ENCODE assay signal across 8 cellular contexts in genomic region chr6:116010400-116011095, GRCh38. TPM values are rescaled to one million over a fixed set of nuclear protein-coding genes. Genes with fewer than 3 reads are reported as not detected.
A peak's percentile ranks its signal among the peaks of the same experiment; 100 is the strongest.
DNase-seq lines count a peak whose midpoint lies in the region; ATAC-seq, FAIRE-seq and TF ChIP-seq lines count a peak whose summit lies in the region.

No MANE protein-coding gene starts in this region.

- TF ChIP-seq POLR2A in A549 (IDR thresholded peaks at IDR 0.05; ENCODE audit: low read length) (no peak), GM12891 (IDR thresholded peaks at IDR 0.05; ENCODE audit: low read depth, low read length) (no peak)

- peak overlapping the region; percentile 57; the same call in 2 of the 3 replicates for H3K4me2 ChIP-seq in A549

- TF ChIP-seq RAD21 in A549 (conservative IDR thresholded peaks at IDR 0.05 in 1 of 2, IDR thresholded peaks at IDR 0.05 in 1 of 2): peak; percentile 81 to 89

- TF ChIP-seq EP300 in A549 (IDR thresholded peaks at IDR 0.05): no peak

- H3K4me3 Mint-ChIP-seq in effector memory CD8-positive, alpha-beta T cell: no peak overlapping the region
- H3K4me3 Mint-ChIP-seq in stimulated activated effector memory CD8-positive, alpha-beta T cell treated with anti-CD3 and anti-CD28 coated beads, Interleukin-12 subunit alpha, Interleukin-12 subunit beta, amount 100 ng/mL, for 72 hours: no peak overlapping the region

- POLR2A ChIA-PET in A549 (lab: Yijun Ruan, JAX): interaction anchor here (0.9 to 1.5 kb wide), 2 partner anchors 50 to 90 kb away, joined by 6 read pairs; partner anchors contain the start of genes FRK and NT5DC1

- peaks cover 15 to 24% of the 10 kb centered on the region in 2 donors for H3K27me3 Mint-ChIP-seq in effector memory CD8-positive, alpha-beta T cell

- no peaks in the 10 kb centered on the region for H3K9me3 ChIP-seq in A549

- H3K27ac Mint-ChIP-seq in effector memory CD8-positive, alpha-beta T cell: no peak overlapping the region
- no peak overlapping the region for H3K27ac Mint-ChIP-seq in stimulated activated effector memory CD8-positive, alpha-beta T cell treated with anti-CD3 and anti-CD28 coated beads, Interleukin-12 subunit alpha, Interleukin-12 subunit beta, amount 100 ng/mL, for 72 hours

- DNase-seq in A549 (ENCODE audit: low read depth in 1 of 2, low spot score in 1 of 2) (peak in 1 of 2 experiments; percentile 69), GM12891 (ENCODE audit: insufficient read length, low spot score) (no peak), NCI-H226 (peak; percentile 39), medulla oblongata (ENCODE audit: extremely low spot score) (peak; percentile 95)
- DNase-seq in activated CD4-positive, alpha-beta T cell treated with anti-CD3 and anti-CD28 coated beads for 48 hours: peak; percentile 63
- peak; percentile 11 to 27 (median 11) for DNase-seq in effector memory CD8-positive, alpha-beta T cell
- DNase-seq in stimulated activated effector memory CD8-positive, alpha-beta T cell treated with anti-CD3 and anti-CD28 coated beads, Interleukin-12 subunit alpha, Interleukin-12 subunit beta, amount 100 ng/mL, for 72 hours (ENCODE audit: low spot score in 2 of 2): peak; percentile 17 to 63

- FAIRE-seq in A549 (lab: Jason Lieb, UNC) (no peak), GM12891 (lab: Jason Lieb, UNC) (peak; percentile 91)

- WGBS in A549 (ENCODE audit: missing lambda C conversion rate): 54% methylated on average over 5 of the region's 5 CpGs

- peaks cover 74% of the 10 kb centered on the region for H3K4me1 ChIP-seq in A549

- H3K27ac ChIP-seq in A549: no peak overlapping the region

- peak; percentile 80 to 82; a peak in 5 of 6 replicates for ATAC-seq in A549
- peak; percentile 38 for ATAC-seq in HG02981 (IDR thresholded peaks at IDR 0.05; ENCODE audit: unreplicated experiment)
- ATAC-seq in effector memory CD8-positive, alpha-beta T cell (replicated peaks): peak; percentile 41
- no peak for ATAC-seq in stimulated activated effector memory CD8-positive, alpha-beta T cell treated with anti-CD3 and anti-CD28 coated beads, Interleukin-12 subunit alpha, Interleukin-12 subunit beta, amount 100 ng/mL, for 72 hours

- CTCF ChIA-PET in A549 (lab: Yijun Ruan, JAX): interaction anchor here (0.5 to 4.1 kb wide), 19 partner anchors 8 to 113 kb away, joined by 3 to 20 read pairs (median 4); partner anchors contain the start of genes FRK and NT5DC1

- no peaks in the 10 kb centered on the region for H3K4me1 Mint-ChIP-seq in effector memory CD8-positive, alpha-beta T cell (ENCODE audit: low read depth in 2 of 2)
- H3K4me1 Mint-ChIP-seq in stimulated activated effector memory CD8-positive, alpha-beta T cell treated with anti-CD3 and anti-CD28 coated beads, Interleukin-12 subunit alpha, Interleukin-12 subunit beta, amount 100 ng/mL, for 72 hours: peaks cover 11% of the 10 kb centered on the region

- no peak overlapping the region for H3K4me3 ChIP-seq in A549

- no peaks in the 10 kb centered on the region for H3K9me3 Mint-ChIP-seq in effector memory CD8-positive, alpha-beta T cell
- no peaks in the 10 kb centered on the region for H3K9me3 Mint-ChIP-seq in stimulated activated effector memory CD8-positive, alpha-beta T cell treated with anti-CD3 and anti-CD28 coated beads, Interleukin-12 subunit alpha, Interleukin-12 subunit beta, amount 100 ng/mL, for 72 hours

- H3K36me3 Mint-ChIP-seq in effector memory CD8-positive, alpha-beta T cell (ENCODE audit: insufficient read depth): no peaks in the 10 kb centered on the region
- no peaks in the 10 kb centered on the region for H3K36me3 Mint-ChIP-seq in stimulated activated effector memory CD8-positive, alpha-beta T cell treated with anti-CD3 and anti-CD28 coated beads, Interleukin-12 subunit alpha, Interleukin-12 subunit beta, amount 100 ng/mL, for 72 hours

- peak; percentile 80 for TF ChIP-seq CTCF in A549 (IDR thresholded peaks at IDR 0.05)

TF ChIP-seq in A549, 52 proteins besides CTCF, POLR2A, EP300 and RAD21:
- TF ChIP-seq SMC3 (IDR thresholded peaks at IDR 0.05): peak; percentile 86
- no peak for TF ChIP-seq ESRRA (IDR thresholded peaks at IDR 0.05; ENCODE audit: borderline replicate concordance, low read length)
- no peak for TF ChIP-seq BHLHE40 (IDR thresholded peaks at IDR 0.05; ENCODE audit: low read depth, low read length)

TF ChIP-seq in GM12891, 5 proteins besides CTCF, POLR2A, EP300 and RAD21:
- TF ChIP-seq POLR2AphosphoS5 (IDR thresholded peaks at IDR 0.05; ENCODE audit: low read depth, low read length): no peak
- no peak for TF ChIP-seq TAF1 (IDR thresholded peaks at IDR 0.05; ENCODE audit: low read depth, low read length)
- TF ChIP-seq SPI1 (IDR thresholded peaks at IDR 0.05; ENCODE audit: low read depth, low read length): no peak
- TF ChIP-seq POU2F2 (IDR thresholded peaks at IDR 0.05; ENCODE audit: low read depth, low read length): no peak
- no peak for TF ChIP-seq PAX5 (IDR thresholded peaks at IDR 0.05; ENCODE audit: insufficient read depth, low read length, severe bottlenecking)

RNA-seq across cellular contexts. Expression of gene FRK, which starts 50.1 kb away (rescaled TPM):
- polyA plus RNA-seq in A549 (2011; rRNA removed) (6.7 and 8.9 TPM in 2 replicates), A549 (2017; fragmentation: RNase III; extraction: RNeasy Plus Mini Kit Qiagen cat#74134 plus additional on column Dnase treatment) (1.7 to 2.2 TPM (median 2.1 TPM) in 3 replicates)
- polyA plus RNA-seq in A549 (2012; cell fraction: cytosol; rRNA removed): 0.67 and 0.93 TPM in 2 replicates
- polyA plus RNA-seq in A549 (2012; cell fraction: nucleus; rRNA removed): 0.82 and 1.2 TPM in 2 replicates
- polyA minus RNA-seq in A549 (2011; rRNA and poly(A)+ RNA removed): 15.4 and 18.7 TPM in 2 replicates
- polyA plus RNA-seq in GM12891 (2012; ENCODE audit: low read depth, missing spikeins): 0.33 TPM
